8 cellular contexts compared by ENCODE assay signal in genomic region chr4:87985097-87985886, GRCh38. TPM values are rescaled to one million over a fixed set of nuclear protein-coding genes. Genes with fewer than 3 reads are reported as not detected.
DNase-seq lines count a peak whose midpoint lies in the region; ATAC-seq, FAIRE-seq and TF ChIP-seq lines count a peak whose summit lies in the region.

No MANE protein-coding gene starts in this region.

- peak overlapping the region; percentile 88 for H2AFZ ChIP-seq in OCI-LY3 (ENCODE audit: low read depth, low read length)

- no peaks in the 10 kb centered on the region for H3K79me2 ChIP-seq in OCI-LY3 (ENCODE audit: low read length)

- H3K4me2 ChIP-seq in OCI-LY3 (ENCODE audit: low read length): peak overlapping the region; percentile 62

- peak; percentile 80 for TF ChIP-seq CTCF in OCI-LY3 (IDR thresholded peaks at IDR 0.05; ENCODE audit: low read depth, low read length)

- 0 to 5% (median 4%) methylated on average over 1 of the region's 1 CpG for WGBS in small intestine, 3 donors

- no peaks in the 10 kb centered on the region for H3K36me3 ChIP-seq in OCI-LY3 (replicated peaks; ENCODE audit: low read depth, low read length)
- no peaks in the 10 kb centered on the region for H3K36me3 ChIP-seq in small intestine (ENCODE audit: control insufficient read depth in 2 of 2, insufficient read depth in 2 of 2, low read length in 2 of 2)

- peaks cover 14% of the 10 kb centered on the region for H3K4me1 ChIP-seq in OCI-LY3 (ENCODE audit: low read length)
- no peaks in the 10 kb centered on the region for H3K4me1 ChIP-seq in small intestine (ENCODE audit: control insufficient read depth in 2 of 2, insufficient read depth in 1 of 2, low read depth in 1 of 2, low read length in 1 of 2)

- peak; percentile 32 for DNase-seq in COLO668 (lab: John Stamatoyannopoulos, UW; ENCODE audit: unreplicated experiment)
- peak; percentile 26 for DNase-seq in hepatic stellate cell (ENCODE audit: low spot score)
- DNase-seq in small intestine: peak; percentile 63

- no peaks in the 10 kb centered on the region for H4K20me1 ChIP-seq in OCI-LY3 (ENCODE audit: insufficient read depth, low read length)

- H3K27me3 ChIP-seq in OCI-LY3 (ENCODE audit: low read depth, low read length): peaks cover 20% of the 10 kb centered on the region
- H3K27me3 ChIP-seq in small intestine (ENCODE audit: control insufficient read depth in 2 of 2, insufficient read depth in 2 of 2, low read length in 2 of 2): no peaks in the 10 kb centered on the region

- H3K9me3 ChIP-seq in OCI-LY3 (ENCODE audit: insufficient read depth, low read length) (no peaks in the 10 kb centered on the region), small intestine (ENCODE audit: control insufficient read depth, low read depth) (no peaks in the 10 kb centered on the region)

- no peak for FAIRE-seq in small intestine (lab: Jason Lieb, UNC)

- ATAC-seq in GM18873 (IDR thresholded peaks at IDR 0.05; ENCODE audit: low FRiP score, unreplicated experiment): peak; percentile 91
- ATAC-seq in HG03432 (IDR thresholded peaks at IDR 0.05; ENCODE audit: unreplicated experiment): peak; percentile 82
- no peak for ATAC-seq in GM18517 (IDR thresholded peaks at IDR 0.05; ENCODE audit: unreplicated experiment)

- H3K9ac ChIP-seq in OCI-LY3 (ENCODE audit: low read length): no peak overlapping the region

- H3K4me3 ChIP-seq in OCI-LY3 (ENCODE audit: low read length): peak overlapping the region; percentile 39; the same call in 1 of the 2 replicates
- H3K4me3 ChIP-seq in small intestine (ENCODE audit: low read depth in 1 of 2, low read length in 2 of 2): no peak overlapping the region

- H3K27ac ChIP-seq in OCI-LY3 (ENCODE audit: low read length) (no peak overlapping the region), angular gyrus (ENCODE audit: low read depth, low read length) (peak overlapping the region; percentile 39), small intestine (ENCODE audit: low read depth in 1 of 2, low read length in 1 of 2) (no peak overlapping the region)

RNA-seq across cellular contexts. Expression of gene SPP1, which starts 9.8 kb away (rescaled TPM):
- polyA plus RNA-seq in small intestine: 10 to 100 TPM in 1 of 3 donors, 1 to 10 TPM in 2; 2.2 to 12.8 (median 3.0) TPM

RNA-seq across cellular contexts. Expression of gene PKD2, which starts 22.1 kb away (rescaled TPM):
- 1 to 10 TPM; 2.4 to 7.1 (median 3.1) TPM for polyA plus RNA-seq in small intestine
